In genomic region chr1:159161001-159161718, GRCh38 we compare ENCODE assay signal across 8 cellular contexts. TPM values are rescaled to one million over a fixed set of nuclear protein-coding genes. Genes with fewer than 3 reads are reported as not detected.
A peak's percentile ranks its signal among the peaks of the same experiment; 100 is the strongest.
DNase-seq lines count a peak whose midpoint lies in the region; ATAC-seq and TF ChIP-seq lines count a peak whose summit lies in the region.

No MANE protein-coding gene starts in this region.

- H3K79me2 ChIP-seq in Karpas-422 (ENCODE audit: low read length) (no peaks in the 10 kb centered on the region), osteoblast (ENCODE audit: insufficient read depth, low read length) (no peaks in the 10 kb centered on the region)

- no peak overlapping the region for H3K9ac ChIP-seq in Karpas-422 (ENCODE audit: low read length)

- H2AFZ ChIP-seq in Karpas-422 (ENCODE audit: low read length) (no peak overlapping the region), osteoblast (ENCODE audit: low read length) (no peak overlapping the region)

- TF ChIP-seq CTCF in fibroblast of villous mesenchyme (IDR thresholded peaks at IDR 0.05; ENCODE audit: insufficient read depth, low read depth, low read length) (peak; percentile 98), osteoblast (IDR thresholded peaks at IDR 0.05; ENCODE audit: extremely low read depth, low read depth, low read length) (peak; percentile 100), tibial artery (IDR thresholded peaks at IDR 0.05) (peak; percentile 89 to 96)

- no peak overlapping the region for H3K4me3 ChIP-seq in Karpas-422 (ENCODE audit: low read length)
- H3K4me3 ChIP-seq in fibroblast of villous mesenchyme (ENCODE audit: low read depth, low read length), result no peak overlapping the region
- H3K4me3 ChIP-seq in osteoblast (ENCODE audit: insufficient read depth, low read length), result peak overlapping the region; percentile 24
- H3K4me3 ChIP-seq in tibial artery, result no peak overlapping the region

- H3K27me3 ChIP-seq in Karpas-422 (ENCODE audit: low read length) (no peaks in the 10 kb centered on the region), osteoblast (ENCODE audit: insufficient read depth, low read length) (peaks cover 3% of the 10 kb centered on the region), tibial artery (peaks cover 0 to 7% of the 10 kb centered on the region in 2 donors)

- no peaks in the 10 kb centered on the region for H3K9me2 ChIP-seq in Karpas-422 (replicated peaks; ENCODE audit: insufficient read depth, low read length)

- no peak overlapping the region for H3K4me2 ChIP-seq in Karpas-422 (ENCODE audit: low read depth, low read length, poor library complexity, severe bottlenecking)
- peak overlapping the region; percentile 73 for H3K4me2 ChIP-seq in osteoblast (ENCODE audit: insufficient read depth, low read length)

- intact Hi-C loops in tibial artery (cut with DNase I; ENCODE audit: low total_unique reads), result loop anchor here (5.0 kb wide), 1 partner anchor 36 kb away; no protein-coding TSS in a partner anchor

- no peaks in the 10 kb centered on the region for H4K20me1 ChIP-seq in Karpas-422 (ENCODE audit: insufficient read depth, low read depth, low read length)
- H4K20me1 ChIP-seq in osteoblast (ENCODE audit: insufficient read depth, low read length), result no peaks in the 10 kb centered on the region

- H3K9me3 ChIP-seq in Karpas-422 (ENCODE audit: low read length) (no peaks in the 10 kb centered on the region), osteoblast (ENCODE audit: low read depth, low read length) (no peaks in the 10 kb centered on the region), tibial artery (no peaks in the 10 kb centered on the region)

- H3K36me3 ChIP-seq in Karpas-422 (ENCODE audit: insufficient read depth, low read length), result no peaks in the 10 kb centered on the region
- H3K36me3 ChIP-seq in osteoblast (ENCODE audit: insufficient read depth, low read length), result no peaks in the 10 kb centered on the region
- no peaks in the 10 kb centered on the region for H3K36me3 ChIP-seq in tibial artery

- no peaks in the 10 kb centered on the region for H3K4me1 ChIP-seq in Karpas-422 (ENCODE audit: low read length)
- H3K4me1 ChIP-seq in osteoblast (ENCODE audit: insufficient read depth, low read length), result peaks cover 8% of the 10 kb centered on the region
- H3K4me1 ChIP-seq in tibial artery, result peaks cover 0 to 7% (median 6%) of the 10 kb centered on the region in 4 donors

- peak; percentile 38 for DNase-seq in GDM1 (lab: John Stamatoyannopoulos, UW)
- peak; percentile 79 for DNase-seq in Karpas-422
- peak; percentile 79 for DNase-seq in RPMI8226
- peak; percentile 17 to 32 for DNase-seq in activated T-helper 1 cell treated with anti-CD3 and anti-CD28 coated beads, Interleukin-2, amount 50 U/mL, for 16 hours (ENCODE audit: low read depth in 1 of 2, low spot score in 1 of 2)
- peak; percentile 72 for DNase-seq in fibroblast of villous mesenchyme (ENCODE audit: low read depth)
- DNase-seq in osteoblast (ENCODE audit: insufficient read length, low spot score, missing footprints), result peak; percentile 78
- peak; percentile 67 to 78 for DNase-seq in tibial artery

- H3K27ac ChIP-seq in Karpas-422 (ENCODE audit: low read length), result no peak overlapping the region
- H3K27ac ChIP-seq in osteoblast (ENCODE audit: low read depth, low read length), result peak overlapping the region; percentile 39
- no peak overlapping the region for H3K27ac ChIP-seq in tibial artery

- ATAC-seq in GM21825 (IDR thresholded peaks at IDR 0.05; ENCODE audit: unreplicated experiment), result peak; percentile 95

RNA-seq across cellular contexts. Expression of gene CADM3, which starts 10.3 kb away (rescaled TPM):
- total RNA-seq in Karpas-422 (2014; rRNA removed; shearing (Covaris generic); ENCODE audit: low replicate concordance), result not detected in 2 replicates
- total RNA-seq in fibroblast of villous mesenchyme (not detected in 2 replicates), osteoblast (under 0.01 TPM in 1 of 2 replicates, not detected in the other)

RNA-seq across cellular contexts. Expression of gene ACKR1, which starts 43.5 kb away (rescaled TPM):
- total RNA-seq in Karpas-422 (2014; rRNA removed; shearing (Covaris generic); ENCODE audit: low replicate concordance), result not detected in 2 replicates
- not detected in 2 replicates for total RNA-seq in fibroblast of villous mesenchyme
- not detected in 2 replicates for total RNA-seq in osteoblast

Comparison
In these comparisons a context has a peak if more than half of its experiments do, and no peak if none do; other contexts are left out.
1. DNase-seq: peak in every context shown above with its lines; median percentile 79 in Karpas-422; 79 in RPMI8226; 78 in osteoblast; 72 in tibial artery; 72 in fibroblast of villous mesenchyme; 38 in GDM1; 24 in activated T-helper 1 cell treated with anti-CD3 and anti-CD28 coated beads, Interleukin-2, amount 50 U/mL, for 16 hours.